In genomic region chr1:1125945-1126344, GRCh38 we compare ENCODE assay signal across 35 cellular contexts. TPM values are rescaled to one million over a fixed set of nuclear protein-coding genes. Genes with fewer than 3 reads are reported as not detected.
"Had no signal": no experiment of that assay in that cellular context is flagged by ENCODE, and none has a peak within 500 bp of the region (broad histone marks: within the 10 kb centered on the region; RNA-seq: fewer than 3 reads in every experiment).

No MANE protein-coding gene starts in this region.

- H3K4me1 ChIP-seq: prostate gland had no signal

- H3K4me3 Mint-ChIP-seq: activated CD4-positive, alpha-beta memory T cell treated with anti-CD3 and anti-CD28 coated beads, Interleukin-2, amount 10 ng/mL, durations not matched to agents 7 days and 5 days; activated CD4-positive, alpha-beta T cell treated with anti-CD3 and anti-CD28 coated beads, Interleukin-2, amount 10 ng/mL, durations not matched to agents 7 days and 5 days; activated naive CD4-positive, alpha-beta T cell treated with anti-CD3 and anti-CD28 coated beads, Interleukin-2, amount 10 ng/mL, durations not matched to agents 7 days and 5 days; activated naive CD8-positive, alpha-beta T cell treated with anti-CD3 and anti-CD28 coated beads, Interleukin-2, amount 10 ng/mL, durations not matched to agents 7 days and 5 days; activated T-cell treated with anti-CD3 and anti-CD28 coated beads, Interleukin-2, amount 50 U/mL, for 24 hours; endodermal cell; mesothelial cell of epicardium; natural killer cell treated with Interleukin-12 subunit alpha and Interleukin-12 subunit beta and Interleukin-15 and Interleukin-18, amount 100 ng/mL, for 72 hours; T-helper 1 cell treated with Interleukin-12 subunit alpha and Interleukin-12 subunit beta and Interleukin-4 antibody, amounts not matched to agents 30 μg/mL and 1 μg/mL, for 36 hours; type B pancreatic cell; WTC11 had no signal

- H3K27ac ChIP-seq: brain microvascular endothelial cell, esophagus muscularis mucosa, neutrophil, pancreas, prostate gland, thoracic aorta, uterus had no signal

- H3K4me3 ChIP-seq: esophagus muscularis mucosa, pancreas, prostate gland, thoracic aorta, uterus had no signal

- H3K27ac Mint-ChIP-seq: activated CD4-positive, alpha-beta memory T cell treated with anti-CD3 and anti-CD28 coated beads, Interleukin-2, amount 10 ng/mL, durations not matched to agents 7 days and 5 days; activated CD4-positive, alpha-beta T cell treated with anti-CD3 and anti-CD28 coated beads, Interleukin-2, amount 10 ng/mL, durations not matched to agents 7 days and 5 days; activated naive CD4-positive, alpha-beta T cell treated with anti-CD3 and anti-CD28 coated beads, Interleukin-2, amount 10 ng/mL, durations not matched to agents 7 days and 5 days; activated naive CD8-positive, alpha-beta T cell treated with anti-CD3 and anti-CD28 coated beads, Interleukin-2, amount 10 ng/mL, durations not matched to agents 7 days and 5 days; activated T-cell treated with anti-CD3 and anti-CD28 coated beads, Interleukin-2, amount 50 U/mL, for 24 hours; endodermal cell; mesothelial cell of epicardium; natural killer cell treated with Interleukin-12 subunit alpha and Interleukin-12 subunit beta and Interleukin-15 and Interleukin-18, amount 100 ng/mL, for 72 hours; T-helper 1 cell treated with Interleukin-12 subunit alpha and Interleukin-12 subunit beta and Interleukin-4 antibody, amounts not matched to agents 30 μg/mL and 1 μg/mL, for 36 hours; type B pancreatic cell; WTC11 had no signal

- DNase-seq: activated CD4-positive, alpha-beta memory T cell treated with anti-CD3 and anti-CD28 coated beads, Interleukin-2, amount 10 ng/mL, durations not matched to agents 7 days and 5 days; activated CD4-positive, alpha-beta T cell treated with anti-CD3 and anti-CD28 coated beads for 1 hour; activated CD4-positive, alpha-beta T cell treated with anti-CD3 and anti-CD28 coated beads, Interleukin-2, amount 10 ng/mL, durations not matched to agents 7 days and 5 days; activated CD8-positive, alpha-beta memory T cell treated with anti-CD3 and anti-CD28 coated beads, Interleukin-2, amount 50 U/mL, for 48 hours; activated gamma-delta T cell; activated naive CD4-positive, alpha-beta T cell treated with anti-CD3 and anti-CD28 coated beads, Interleukin-2, amount 10 ng/mL, durations not matched to agents 7 days and 5 days; activated naive CD8-positive, alpha-beta T cell treated with anti-CD3 and anti-CD28 coated beads, Interleukin-2, amount 10 ng/mL, durations not matched to agents 7 days and 5 days; activated T-cell treated with anti-CD3 and anti-CD28 coated beads, Interleukin-2, amount 50 U/mL, for 24 hours; brain microvascular endothelial cell; foreskin melanocyte; islet precursor cell; left cardiac atrium; mammary epithelial cell; stimulated activated CD4-positive, alpha-beta T cell treated with anti-CD3 and anti-CD28 coated beads, Interleukin-2, amount 100 ng/mL, for 48 hours; stimulated activated naive CD8-positive, alpha-beta T cell treated with anti-CD3 and anti-CD28 coated beads, Interleukin-15, Interleukin-2, amounts not matched to agents 100 U/mL and 50 U/mL, for 24 hours; SW 1271; uterus had no signal

- H3K27me3 ChIP-seq: brain microvascular endothelial cell, pancreas, uterus had no signal

- H3K9me3 ChIP-seq: esophagus muscularis mucosa, neutrophil, pancreas, prostate gland, thoracic aorta, uterus had no signal

- H3K27me3 Mint-ChIP-seq: activated CD4-positive, alpha-beta memory T cell treated with anti-CD3 and anti-CD28 coated beads, Interleukin-2, amount 10 ng/mL, durations not matched to agents 7 days and 5 days; activated CD4-positive, alpha-beta T cell treated with anti-CD3 and anti-CD28 coated beads, Interleukin-2, amount 10 ng/mL, durations not matched to agents 7 days and 5 days; activated naive CD8-positive, alpha-beta T cell treated with anti-CD3 and anti-CD28 coated beads, Interleukin-2, amount 10 ng/mL, durations not matched to agents 7 days and 5 days; activated T-cell treated with anti-CD3 and anti-CD28 coated beads, Interleukin-2, amount 50 U/mL, for 24 hours; natural killer cell treated with Interleukin-12 subunit alpha and Interleukin-12 subunit beta and Interleukin-15 and Interleukin-18, amount 100 ng/mL, for 72 hours; type B pancreatic cell had no signal

- H3K9me3 Mint-ChIP-seq: activated CD4-positive, alpha-beta memory T cell treated with anti-CD3 and anti-CD28 coated beads, Interleukin-2, amount 10 ng/mL, durations not matched to agents 7 days and 5 days; activated CD4-positive, alpha-beta T cell treated with anti-CD3 and anti-CD28 coated beads, Interleukin-2, amount 10 ng/mL, durations not matched to agents 7 days and 5 days; activated naive CD8-positive, alpha-beta T cell treated with anti-CD3 and anti-CD28 coated beads, Interleukin-2, amount 10 ng/mL, durations not matched to agents 7 days and 5 days; activated T-cell treated with anti-CD3 and anti-CD28 coated beads, Interleukin-2, amount 50 U/mL, for 24 hours; mesothelial cell of epicardium; type B pancreatic cell had no signal

- H3K4me1 Mint-ChIP-seq: WTC11 had no signal

- ATAC-seq: left cardiac atrium; natural killer cell treated with Interleukin-12 subunit alpha and Interleukin-12 subunit beta and Interleukin-15 and Interleukin-18, amount 100 ng/mL, for 72 hours; stimulated activated naive CD8-positive, alpha-beta T cell treated with anti-CD3 and anti-CD28 coated beads, Interleukin-15, Interleukin-2, amounts not matched to agents 100 U/mL and 50 U/mL, for 24 hours; WTC11 had no signal

- H3K36me3 ChIP-seq: brain microvascular endothelial cell, esophagus muscularis mucosa, neutrophil, pancreas, prostate gland, thoracic aorta, uterus had no signal

- H3K36me3 Mint-ChIP-seq: activated naive CD4-positive, alpha-beta T cell treated with anti-CD3 and anti-CD28 coated beads, Interleukin-2, amount 10 ng/mL, durations not matched to agents 7 days and 5 days; activated naive CD8-positive, alpha-beta T cell treated with anti-CD3 and anti-CD28 coated beads, Interleukin-2, amount 10 ng/mL, durations not matched to agents 7 days and 5 days; mesothelial cell of epicardium; natural killer cell treated with Interleukin-12 subunit alpha and Interleukin-12 subunit beta and Interleukin-15 and Interleukin-18, amount 100 ng/mL, for 72 hours; type B pancreatic cell; WTC11 had no signal

RNA-seq across cellular contexts. Expression of gene TTLL10, which starts 47.7 kb away (rescaled TPM):
- total RNA-seq: activated CD4-positive, alpha-beta memory T cell treated with anti-CD3 and anti-CD28 coated beads, Interleukin-2, amount 10 ng/mL, durations not matched to agents 7 days and 5 days; activated naive CD8-positive, alpha-beta T cell treated with anti-CD3 and anti-CD28 coated beads, Interleukin-2, amount 10 ng/mL, durations not matched to agents 7 days and 5 days; astrocyte; glomerular endothelial cell; left cardiac atrium; liver; mammary epithelial cell; myocyte; thoracic aorta had no signal

RNA-seq across cellular contexts. Expression of gene RNF223, which starts 51.8 kb away (rescaled TPM):
- total RNA-seq: activated CD4-positive, alpha-beta memory T cell treated with anti-CD3 and anti-CD28 coated beads, Interleukin-2, amount 10 ng/mL, durations not matched to agents 7 days and 5 days; activated CD4-positive, alpha-beta T cell treated with anti-CD3 and anti-CD28 coated beads, Interleukin-2, amount 10 ng/mL, durations not matched to agents 7 days and 5 days; activated naive CD8-positive, alpha-beta T cell treated with anti-CD3 and anti-CD28 coated beads, Interleukin-2, amount 10 ng/mL, durations not matched to agents 7 days and 5 days; cardiac septum; cerebellum; endodermal cell; esophagus muscularis mucosa; glomerular endothelial cell; left cardiac atrium; natural killer cell treated with Interleukin-12 subunit alpha and Interleukin-12 subunit beta and Interleukin-15 and Interleukin-18, amount 100 ng/mL, for 72 hours; subcutaneous adipose tissue; uterus; WTC11 had no signal
